ENCODE assay signal across 1 cellular context in the genomic region with DNA sequence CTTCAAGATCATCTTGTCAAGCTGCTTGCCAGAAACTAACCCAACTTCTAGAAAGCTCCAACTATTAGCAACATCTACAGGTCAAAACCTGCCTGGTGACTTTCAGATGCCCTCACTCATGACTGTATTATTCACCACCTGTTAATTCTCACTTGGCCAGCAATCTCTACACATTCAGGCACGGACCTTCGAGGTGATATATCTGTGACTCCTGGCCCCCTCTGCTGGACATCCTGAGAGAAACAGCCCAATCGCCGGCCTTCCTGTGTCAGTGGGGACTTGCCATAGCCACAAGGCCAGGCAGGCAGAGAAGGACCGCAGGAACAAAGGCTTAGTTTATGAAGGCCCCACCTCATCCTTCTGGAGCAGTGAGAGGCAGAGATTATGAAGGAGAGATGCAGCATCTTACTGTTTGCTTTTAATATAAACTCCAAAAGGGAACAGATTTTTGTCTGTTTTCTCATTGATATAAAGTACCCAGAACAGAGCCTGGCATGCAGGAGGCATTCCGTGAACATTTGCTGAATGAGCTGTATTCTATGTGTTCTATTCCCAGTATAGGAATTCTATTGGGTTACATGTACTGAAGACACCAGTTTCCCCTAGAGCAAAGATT.
TF ChIP-seq lines count a peak whose summit lies in the region.

No MANE protein-coding gene starts in this region.

TF ChIP-seq in IMR-90, 13 proteins besides CTCF, POLR2A, EP300 and RAD21:
- TF ChIP-seq SMC3 (IDR thresholded peaks at IDR 0.05; ENCODE audit: low read depth, low read length) (peak; percentile 61), CHD1 (IDR thresholded peaks at IDR 0.05; ENCODE audit: low read depth, low read length) (no peak), NFE2L2 (IDR thresholded peaks at IDR 0.05; ENCODE audit: low read depth, low read length) (no peak), MXI1 (IDR thresholded peaks at IDR 0.05; ENCODE audit: borderline replicate concordance, low read depth, low read length) (no peak), RCOR1 (IDR thresholded peaks at IDR 0.05; ENCODE audit: insufficient replicate concordance, low read length) (no peak)
